In the genomic region with DNA sequence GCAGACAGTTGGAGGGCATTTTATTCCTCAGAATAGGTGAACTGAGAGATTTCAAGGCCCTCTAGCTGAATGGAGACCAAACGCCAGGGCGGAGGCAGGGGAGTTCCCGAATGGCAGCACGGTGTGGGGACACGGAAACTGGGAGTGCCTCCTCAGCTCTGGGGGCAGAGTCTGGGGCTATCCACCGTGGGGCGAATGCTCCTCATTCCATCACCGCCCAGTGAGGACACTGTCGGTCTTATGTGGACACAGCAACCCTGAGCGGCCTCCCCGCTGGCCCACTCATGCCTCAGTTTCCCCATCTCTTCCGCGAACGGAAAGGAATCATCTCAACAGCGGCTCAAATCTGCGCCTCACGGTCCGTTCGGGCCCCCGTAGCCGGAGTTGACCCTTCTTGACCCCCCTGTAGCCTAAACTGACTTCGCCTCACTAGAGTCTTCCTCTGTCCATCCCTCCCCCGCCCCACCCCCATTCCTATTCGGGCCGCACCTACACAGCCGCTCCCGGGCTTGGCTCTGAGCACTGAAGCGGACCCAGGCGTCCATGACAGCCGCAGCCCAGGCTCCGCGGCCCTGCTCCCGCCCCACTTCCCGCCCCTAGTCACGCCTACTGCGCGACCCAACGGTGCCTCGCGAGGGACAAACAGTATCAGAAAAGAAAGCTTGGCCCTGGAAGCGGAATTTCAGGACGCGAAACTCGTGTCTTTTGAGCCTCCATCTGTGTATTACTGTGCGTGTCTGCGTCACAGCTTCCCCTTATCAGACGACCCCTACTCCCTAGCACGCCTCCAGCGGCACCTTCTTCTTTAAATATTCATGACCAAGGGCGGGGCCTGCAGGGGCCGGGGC, we compare ENCODE assay signal across 8 cellular contexts. TPM values are rescaled to one million over a fixed set of nuclear protein-coding genes. Genes with fewer than 3 reads are reported as not detected.
A peak's percentile ranks its signal among the peaks of the same experiment; 100 is the strongest.
DNase-seq lines count a peak whose midpoint lies in the region; ATAC-seq, FAIRE-seq and TF ChIP-seq lines count a peak whose summit lies in the region.

A gene with protein sequence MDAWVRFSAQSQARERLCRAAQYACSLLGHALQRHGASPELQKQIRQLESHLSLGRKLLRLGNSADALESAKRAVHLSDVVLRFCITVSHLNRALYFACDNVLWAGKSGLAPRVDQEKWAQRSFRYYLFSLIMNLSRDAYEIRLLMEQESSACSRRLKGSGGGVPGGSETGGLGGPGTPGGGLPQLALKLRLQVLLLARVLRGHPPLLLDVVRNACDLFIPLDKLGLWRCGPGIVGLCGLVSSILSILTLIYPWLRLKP (minus strand): TSS at position 574 of the 848 bp plus-strand sequence. CDS start 29 bp downstream, at position 545.

- TF ChIP-seq EP300 in upper lobe of left lung (IDR thresholded peaks at IDR 0.05), result peak in 2 of 4 donors; percentile 47 to 54

- H3K9me3 ChIP-seq in adipocyte (ENCODE audit: control insufficient read depth, low read length) (no peaks in the 10 kb centered on the region), heart left ventricle (no peaks in the 10 kb centered on the region), upper lobe of left lung (no peaks in the 10 kb centered on the region)

- peak; percentile 84 for FAIRE-seq in GM12891 (lab: Jason Lieb, UNC)

- peak; percentile 51; the same call in 1 of the 2 replicates for TF ChIP-seq POLR2A in GM12891 (IDR thresholded peaks at IDR 0.05; ENCODE audit: low read depth, low read length)
- peak in 1 of 2 donors; percentile 34 for TF ChIP-seq POLR2A in heart left ventricle (IDR thresholded peaks at IDR 0.05)
- peak in 3 of 4 donors; percentile 29 to 67 (median 46) for TF ChIP-seq POLR2A in upper lobe of left lung (IDR thresholded peaks at IDR 0.05)

- TF ChIP-seq CTCF in heart left ventricle (IDR thresholded peaks at IDR 0.05) (no peak), upper lobe of left lung (IDR thresholded peaks at IDR 0.05) (no peak)

- POLR2A ChIA-PET in T-cell (lab: Charles Lee), result interaction anchor here (0.5 to 1.7 kb wide), 10 partner anchors 9 to 103 kb away, joined by 3 to 12 read pairs (median 4); a partner anchor contains a TSS

- ATAC-seq in HG02870 (IDR thresholded peaks at IDR 0.05; ENCODE audit: unreplicated experiment) (peak; percentile 86), T-cell (replicated peaks in 1 of 4) (peak; percentile 89 to 95 (median 94)), heart left ventricle (peak; percentile 91 to 96 (median 95)), upper lobe of left lung (ENCODE audit: low FRiP score in 2 of 2) (peak; percentile 98)

- intact Hi-C loops in heart left ventricle (cut with DNase I), result loop anchor here in 6 of 10 donors (2.0 to 5.0 kb wide), 3 partner anchors 39 to 71 kb away; a partner anchor contains a TSS
- intact Hi-C loops in posterior vena cava (cut with DNase I), result loop anchor here in 1 of 2 donors (5.0 to 10.0 kb wide), 2 partner anchors 44 to 64 kb away; a partner anchor contains a TSS

- peak within 1 kb of the TSS; percentile 95 to 98 for H3K27ac Mint-ChIP-seq in T-cell

- H3K27me3 ChIP-seq in adipocyte (replicated peaks; ENCODE audit: control insufficient read depth, insufficient read depth, low read length) (no peaks in the 10 kb centered on the region), heart left ventricle (no peaks in the 10 kb centered on the region), upper lobe of left lung (no peaks in the 10 kb centered on the region)

- H3K4me3 Mint-ChIP-seq in T-cell, result peak within 1 kb of the TSS; percentile 82 to 94 (median 91)

- CTCF ChIA-PET in T-cell (lab: Charles Lee), result interaction anchor here (0.5 to 1.7 kb wide), 8 partner anchors 8 to 58 kb away, joined by 3 to 7 read pairs (median 3); a partner anchor contains a TSS

- peaks cover 32% of the 10 kb centered on the region for H3K4me1 ChIP-seq in adipocyte (ENCODE audit: control insufficient read depth, insufficient read depth, low read length)
- peaks cover 5 to 29% (median 22%) of the 10 kb centered on the region in 12 donors for H3K4me1 ChIP-seq in heart left ventricle
- peaks cover 20 to 28% (median 24%) of the 10 kb centered on the region in 4 donors for H3K4me1 ChIP-seq in upper lobe of left lung

- DNase-seq in GM12891 (ENCODE audit: insufficient read length, low spot score) (peak; percentile 85), NCI-H146 (lab: John Stamatoyannopoulos, UW) (peak; percentile 90), T-cell (peak; percentile 86 to 96 (median 92)), adipocyte (ENCODE audit: low read depth) (peak; percentile 94), heart left ventricle (peak; percentile 89 to 93 (median 92)), posterior vena cava (ENCODE audit: low spot score) (peak; percentile 96), upper lobe of left lung (peak; percentile 92 to 98)

- WGBS in heart left ventricle, 4 donors, result 0 to 1% (median 1%) methylated on average over 44 to 51 of the region's 51 CpGs
- WGBS in upper lobe of left lung, 2 donors, result 0 to 1% methylated on average over 28 to 38 of the region's 51 CpGs

- no peaks in the 10 kb centered on the region for H3K27me3 Mint-ChIP-seq in T-cell

- no peaks in the 10 kb centered on the region for H3K9me3 Mint-ChIP-seq in T-cell

- peak within 1 kb of the TSS; percentile 98 for H3K9ac ChIP-seq in adipocyte (ENCODE audit: low read length)

- H3K4me1 Mint-ChIP-seq in T-cell, result peaks cover 49 to 57% (median 52%) of the 10 kb centered on the region in 3 donors

- H3K4me3 ChIP-seq in adipocyte (ENCODE audit: low read length) (peak within 1 kb of the TSS; percentile 99), heart left ventricle (peak within 1 kb of the TSS; percentile 72 to 99 (median 89)), upper lobe of left lung (peak within 1 kb of the TSS; percentile 70 to 88 (median 80))

- H3K27ac ChIP-seq in heart left ventricle (peak within 1 kb of the TSS; percentile 64 to 97 (median 92)), upper lobe of left lung (peak within 1 kb of the TSS; percentile 85 to 95 (median 87))

- H3K36me3 Mint-ChIP-seq in T-cell, result peaks cover 37% of the 10 kb centered on the region

- H3K36me3 ChIP-seq in adipocyte (ENCODE audit: control insufficient read depth, insufficient read depth, low read length, severe bottlenecking) (peaks cover 19% of the 10 kb centered on the region), heart left ventricle (peaks cover 0 to 55% (median 50%) of the 10 kb centered on the region in 9 donors), upper lobe of left lung (peaks cover 0 to 30% (median 5%) of the 10 kb centered on the region in 4 donors)

TF ChIP-seq in GM12891, 5 proteins besides CTCF, POLR2A, EP300 and RAD21:
- no peak; the same call in none of the 2 replicates for TF ChIP-seq POLR2AphosphoS5 (IDR thresholded peaks at IDR 0.05; ENCODE audit: low read depth, low read length)
- peak; percentile 86 for TF ChIP-seq PAX5 (IDR thresholded peaks at IDR 0.05; ENCODE audit: insufficient read depth, low read length, severe bottlenecking)
- peak; percentile 84; the same call in 1 of the 2 replicates for TF ChIP-seq POU2F2 (IDR thresholded peaks at IDR 0.05; ENCODE audit: low read depth, low read length)
- TF ChIP-seq SPI1 (IDR thresholded peaks at IDR 0.05; ENCODE audit: low read depth, low read length), result peak; percentile 53; the same call in 1 of the 2 replicates
- TF ChIP-seq TAF1 (IDR thresholded peaks at IDR 0.05; ENCODE audit: low read depth, low read length), result peak; percentile 73; the same call in 1 of the 2 replicates

RNA-seq across cellular contexts. Expression of the gene that starts here (rescaled TPM):
- 33.9 TPM for polyA plus RNA-seq in GM12891 (2012; ENCODE audit: low read depth, missing spikeins)
- 10 to 100 TPM; 18.8 to 36.3 (median 34.4) TPM for total RNA-seq in T-cell
- total RNA-seq in heart left ventricle, result 10 to 100 TPM; 17.7 to 27.5 (median 24.5) TPM
- polyA plus RNA-seq in heart left ventricle, result 10 to 100 TPM; 19.6 to 29.8 TPM
- total RNA-seq in posterior vena cava, result 10 to 100 TPM; 19.8 to 24.4 TPM
- total RNA-seq in upper lobe of left lung, result 10 to 100 TPM; 15.2 to 29.5 (median 26.9) TPM

Comparison
In these comparisons a context has a peak if more than half of its experiments do, and no peak if none do; other contexts are left out.
1. Peak in every context shown above with its lines: DNase-seq, ATAC-seq, H3K4me3 ChIP-seq and H3K27ac ChIP-seq.